ENCODE assay signal across 12 cellular contexts in the genomic region with DNA sequence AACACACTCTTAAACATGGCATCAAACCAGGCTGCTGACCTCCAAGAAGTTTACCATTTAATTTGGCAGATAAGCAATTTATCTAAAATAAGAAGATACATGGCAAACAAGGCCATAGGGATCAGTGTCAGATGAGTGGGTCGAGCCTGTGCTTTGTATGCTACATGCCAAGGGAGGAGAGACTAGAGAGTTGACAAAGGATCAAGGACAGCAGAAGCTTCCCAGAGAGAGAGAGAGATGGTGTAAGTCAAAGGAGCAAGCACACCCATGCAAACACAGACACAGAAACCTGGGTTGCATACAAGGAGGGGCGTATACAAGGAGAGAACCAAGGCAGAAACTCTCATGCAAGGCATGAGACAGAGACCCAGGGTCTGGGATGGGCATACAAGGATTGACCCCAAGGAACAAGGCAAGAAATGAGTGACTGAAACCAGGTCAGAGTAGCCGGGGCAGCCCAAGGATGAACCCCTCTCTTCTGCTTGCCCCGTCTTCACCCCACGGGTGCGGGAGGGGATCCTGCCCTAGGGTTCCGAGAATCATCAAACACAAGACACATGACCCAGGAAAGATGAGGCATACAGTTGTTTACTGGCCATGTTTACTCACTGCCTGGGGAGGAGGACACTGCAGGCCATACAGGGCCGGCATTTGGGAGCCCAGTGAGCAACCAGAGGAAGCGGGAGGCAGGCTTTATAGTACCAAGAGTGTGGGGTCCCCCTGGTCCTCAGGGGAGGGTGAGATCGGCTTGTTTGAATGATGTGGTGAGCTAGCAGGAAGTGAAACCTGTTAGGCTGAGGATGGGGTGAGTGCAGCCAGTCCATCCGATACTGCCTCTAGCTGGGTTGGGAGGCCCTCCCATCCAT.
DNase-seq lines count a peak whose midpoint lies in the region; ATAC-seq and TF ChIP-seq lines count a peak whose summit lies in the region.
"Had no signal": no experiment of that assay in that cellular context is flagged by ENCODE, and none has a peak within 500 bp of the region (broad histone marks: within the 10 kb centered on the region; RNA-seq: fewer than 3 reads in every experiment).

No MANE protein-coding gene starts in this region.

- H3K36me3 Mint-ChIP-seq in activated T-helper 1 cell treated with anti-CD3 and anti-CD28 coated beads, Interleukin-12 subunit alpha, Interleukin-12 subunit beta, Interleukin-2, Interleukin-4 antibody, amounts not matched to agents 30 ng/mL and 10 ng/mL and 1 ng/mL, durations not matched to agents 14 hours and 24 hours and 36 hours (ENCODE audit: low read depth) = peaks cover 3% of the 10 kb centered on the region
- no peaks in the 10 kb centered on the region for H3K36me3 Mint-ChIP-seq in chondrocyte (ENCODE audit: low read depth)
- no peaks in the 10 kb centered on the region for H3K36me3 Mint-ChIP-seq in CD4-positive, alpha-beta T cell (ENCODE audit: low read depth)

- CTCF ChIA-PET in CD4-positive, alpha-beta T cell (lab: Charles Lee) = no interaction called here

- H3K9me3 ChIP-seq in CD4-positive, alpha-beta T cell (ENCODE audit: control insufficient read depth, low read length) = no peaks in the 10 kb centered on the region

- in situ Hi-C loops in GM13977 (cut with MboI; ENCODE audit: low pct_unique_long_range_greater_than_20kb, low sequenced_read_pairs, unreplicated experiment) = no loop called here

- TF ChIP-seq CTCF in GM13977 (IDR thresholded peaks at IDR 0.05; ENCODE audit: extremely low read depth, insufficient read depth, missing control alignments) (no peak), chondrocyte (IDR thresholded peaks at IDR 0.05) (no peak)
- no peak for TF ChIP-seq CTCF in CD4-positive, alpha-beta T cell (IDR thresholded peaks at IDR 0.05)

- H3K27me3 ChIP-seq in CD4-positive, alpha-beta T cell (ENCODE audit: control insufficient read depth, insufficient read depth, low read length) = no peaks in the 10 kb centered on the region

- H3K27me3 Mint-ChIP-seq in activated T-helper 1 cell treated with anti-CD3 and anti-CD28 coated beads, Interleukin-12 subunit alpha, Interleukin-12 subunit beta, Interleukin-2, Interleukin-4 antibody, amounts not matched to agents 30 ng/mL and 10 ng/mL and 1 ng/mL, durations not matched to agents 14 hours and 24 hours and 36 hours (ENCODE audit: insufficient read depth) = no peaks in the 10 kb centered on the region
- H3K27me3 Mint-ChIP-seq in chondrocyte (ENCODE audit: low read depth) = no peaks in the 10 kb centered on the region
- H3K27me3 Mint-ChIP-seq in CD4-positive, alpha-beta T cell = no peaks in the 10 kb centered on the region

- peaks cover 35% of the 10 kb centered on the region for H3K9me3 Mint-ChIP-seq in activated T-helper 1 cell treated with anti-CD3 and anti-CD28 coated beads, Interleukin-12 subunit alpha, Interleukin-12 subunit beta, Interleukin-2, Interleukin-4 antibody, amounts not matched to agents 30 ng/mL and 10 ng/mL and 1 ng/mL, durations not matched to agents 14 hours and 24 hours and 36 hours
- no peaks in the 10 kb centered on the region for H3K9me3 Mint-ChIP-seq in chondrocyte (ENCODE audit: low read depth)
- no peaks in the 10 kb centered on the region for H3K9me3 Mint-ChIP-seq in CD4-positive, alpha-beta T cell

- intact Hi-C loops in activated T-helper 1 cell treated with anti-CD3 and anti-CD28 coated beads, Interleukin-12 subunit alpha, Interleukin-12 subunit beta, Interleukin-2, Interleukin-4 antibody, amounts not matched to agents 30 ng/mL and 10 ng/mL and 1 ng/mL, durations not matched to agents 14 hours and 24 hours and 36 hours (cut with micrococcal nuclease) = loop anchor here (5.0 to 10.0 kb wide), 3 partner anchors 75 to 588 kb away; no protein-coding TSS in a partner anchor
- intact Hi-C loops in CD4-positive, alpha-beta T cell (cut with DNase I, micrococcal nuclease) = no loop called here

- DNase-seq in GM13977 (ENCODE audit: low spot score) (peak; percentile 77), chondrocyte (ENCODE audit: low spot score) (no peak), COR-L47 (lab: John Stamatoyannopoulos, UW) (no peak)
- no peak for DNase-seq in activated T-helper 1 cell treated with anti-CD3 and anti-CD28 coated beads, Interleukin-12 subunit alpha, Interleukin-12 subunit beta, Interleukin-2, Interleukin-4 antibody, amounts not matched to agents 30 ng/mL and 10 ng/mL and 1 ng/mL, durations not matched to agents 14 hours and 24 hours and 36 hours (ENCODE audit: low spot score)
- no peak for DNase-seq in stimulated activated CD4-positive, alpha-beta T cell treated with anti-CD3 and anti-CD28 coated beads, Interleukin-15, amount 100 ng/mL, for 24 hours
- DNase-seq in CD4-positive, alpha-beta T cell = no peak
- DNase-seq: activated naive CD4-positive, alpha-beta T cell treated with anti-CD3 and anti-CD28 coated beads for 36 hours; DMS53; stimulated activated CD4-positive, alpha-beta T cell treated with anti-CD3 and anti-CD28 coated beads, Interleukin-4, amount 100 ng/mL, for 1 hour had no signal

- H3K4me3 Mint-ChIP-seq in activated T-helper 1 cell treated with anti-CD3 and anti-CD28 coated beads, Interleukin-12 subunit alpha, Interleukin-12 subunit beta, Interleukin-2, Interleukin-4 antibody, amounts not matched to agents 30 ng/mL and 10 ng/mL and 1 ng/mL, durations not matched to agents 14 hours and 24 hours and 36 hours = no peak overlapping the region
- H3K4me3 Mint-ChIP-seq in chondrocyte (ENCODE audit: unreplicated experiment) = no peak overlapping the region
- no peak overlapping the region for H3K4me3 Mint-ChIP-seq in CD4-positive, alpha-beta T cell
- H3K4me3 Mint-ChIP-seq: activated naive CD4-positive, alpha-beta T cell treated with anti-CD3 and anti-CD28 coated beads for 36 hours had no signal

- ATAC-seq in GM19468 (IDR thresholded peaks at IDR 0.05; ENCODE audit: extremely low read depth, unreplicated experiment) = peak; percentile 92
- peak; percentile 99 for ATAC-seq in HG03103 (IDR thresholded peaks at IDR 0.05; ENCODE audit: low read depth, unreplicated experiment)
- no peak for ATAC-seq in CD4-positive, alpha-beta T cell (ENCODE audit: poor library complexity)

- POLR2A ChIA-PET in CD4-positive, alpha-beta T cell (lab: Charles Lee) = no interaction called here

- H3K4me1 Mint-ChIP-seq in activated T-helper 1 cell treated with anti-CD3 and anti-CD28 coated beads, Interleukin-12 subunit alpha, Interleukin-12 subunit beta, Interleukin-2, Interleukin-4 antibody, amounts not matched to agents 30 ng/mL and 10 ng/mL and 1 ng/mL, durations not matched to agents 14 hours and 24 hours and 36 hours (ENCODE audit: low read depth) = peaks cover 38% of the 10 kb centered on the region
- peaks cover 30% of the 10 kb centered on the region for H3K4me1 Mint-ChIP-seq in chondrocyte (ENCODE audit: low read depth)
- no peaks in the 10 kb centered on the region for H3K4me1 Mint-ChIP-seq in CD4-positive, alpha-beta T cell (ENCODE audit: low read depth)

- H3K27ac ChIP-seq in CD4-positive, alpha-beta T cell (ENCODE audit: low read depth, low read length) = no peak overlapping the region
- H3K27ac ChIP-seq: SK-N-MC had no signal

- peak overlapping the region; percentile 62 for H3K27ac Mint-ChIP-seq in activated T-helper 1 cell treated with anti-CD3 and anti-CD28 coated beads, Interleukin-12 subunit alpha, Interleukin-12 subunit beta, Interleukin-2, Interleukin-4 antibody, amounts not matched to agents 30 ng/mL and 10 ng/mL and 1 ng/mL, durations not matched to agents 14 hours and 24 hours and 36 hours
- H3K27ac Mint-ChIP-seq in chondrocyte (ENCODE audit: unreplicated experiment) = no peak overlapping the region
- H3K27ac Mint-ChIP-seq in CD4-positive, alpha-beta T cell = no peak overlapping the region
- H3K27ac Mint-ChIP-seq: activated naive CD4-positive, alpha-beta T cell treated with anti-CD3 and anti-CD28 coated beads for 36 hours had no signal
